ENCODE assay signal across 8 cellular contexts in genomic region chr13:49585220-49586157, GRCh38. TPM values are rescaled to one million over a fixed set of nuclear protein-coding genes. Genes with fewer than 3 reads are reported as not detected.
DNase-seq lines count a peak whose midpoint lies in the region; ATAC-seq and TF ChIP-seq lines count a peak whose summit lies in the region.

Gene RCBTB1, minus strand, starts transcription at chr13:49585558. Its CDS starts 18,279 bp downstream, at chr13:49567279.

- ATAC-seq in GM19397 (IDR thresholded peaks at IDR 0.05; ENCODE audit: unreplicated experiment) (peak; percentile 98), HG03558 (IDR thresholded peaks at IDR 0.05; ENCODE audit: extremely low read depth, unreplicated experiment) (peak; percentile 51)

- H3K36me3 ChIP-seq in OCI-LY1 (ENCODE audit: insufficient read depth, low read length) (peaks cover 24% of the 10 kb centered on the region; the same call in 1 of the 2 replicates), esophagus (ENCODE audit: control insufficient read depth in 2 of 2, insufficient read depth in 2 of 2, low read length in 1 of 2) (no peaks in the 10 kb centered on the region), mucosa of rectum (ENCODE audit: control insufficient read depth in 2 of 2, insufficient read depth in 2 of 2, low read length in 2 of 2) (peaks cover 0 to 4% of the 10 kb centered on the region in 2 donors)

- peak within 1 kb of the TSS; percentile 27; the same call in 1 of the 2 replicates for H2AFZ ChIP-seq in OCI-LY1 (ENCODE audit: low read length)

- no peaks in the 10 kb centered on the region for H3K9me3 ChIP-seq in OCI-LY1 (ENCODE audit: low read length)
- no peaks in the 10 kb centered on the region for H3K9me3 ChIP-seq in esophagus (ENCODE audit: control insufficient read depth in 2 of 2, insufficient read depth in 1 of 2, low read depth in 1 of 2, low read length in 1 of 2)
- no peaks in the 10 kb centered on the region for H3K9me3 ChIP-seq in mucosa of rectum (ENCODE audit: control insufficient read depth in 2 of 2, low read length in 2 of 2)

- no peak for TF ChIP-seq CTCF in OCI-LY1 (IDR thresholded peaks at IDR 0.05; ENCODE audit: low read length)

- peak within 1 kb of the TSS; percentile 87 for H3K4me3 Mint-ChIP-seq in activated T-cell treated with anti-CD3 and anti-CD28 coated beads, Interleukin-2, amount 50 U/mL, for 24 hours

- H3F3A ChIP-seq in OCI-LY1 (ENCODE audit: insufficient read depth, low read length), result no peaks in the 10 kb centered on the region

- H3K27ac ChIP-seq in OCI-LY1 (ENCODE audit: low read depth, low read length, poor library complexity, severe bottlenecking) (peak within 1 kb of the TSS; percentile 88), esophagus (ENCODE audit: low read depth in 2 of 2, low read length in 1 of 2) (peak within 1 kb of the TSS; percentile 72 to 80), mucosa of rectum (ENCODE audit: low read depth in 2 of 2, low read length in 2 of 2) (peak within 1 kb of the TSS; percentile 58 to 74)

- H3K4me2 ChIP-seq in OCI-LY1 (ENCODE audit: low read length), result peak within 1 kb of the TSS; percentile 84

- H3K27me3 ChIP-seq in OCI-LY1 (ENCODE audit: insufficient read depth, low read length) (no peaks in the 10 kb centered on the region), esophagus (ENCODE audit: control insufficient read depth in 1 of 2, insufficient read depth in 2 of 2, low read length in 2 of 2) (no peaks in the 10 kb centered on the region), mucosa of rectum (ENCODE audit: control insufficient read depth in 2 of 2, insufficient read depth in 2 of 2, low read length in 2 of 2) (no peaks in the 10 kb centered on the region)

- H3K9ac ChIP-seq in OCI-LY1 (ENCODE audit: low read length) (peak within 1 kb of the TSS; percentile 90), mucosa of rectum (ENCODE audit: low read depth in 1 of 2, low read length in 2 of 2) (peak within 1 kb of the TSS; percentile 75 to 78)

- no peaks in the 10 kb centered on the region for H4K20me1 ChIP-seq in OCI-LY1 (ENCODE audit: insufficient read depth, low read length)

- DNase-seq in CMK (ENCODE audit: low read depth), result peak; percentile 64
- peak; percentile 84 for DNase-seq in activated T-cell treated with anti-CD3 and anti-CD28 coated beads, Interleukin-2, amount 50 U/mL, for 24 hours
- peak; percentile 14 to 38 for DNase-seq in stimulated activated CD8-positive, alpha-beta memory T cell treated with anti-CD3 and anti-CD28 coated beads, Interleukin-4, amount 100 ng/mL, for 4 hours (ENCODE audit: low read depth in 2 of 2, low spot score in 1 of 2)

- no peaks in the 10 kb centered on the region for H3K9me2 ChIP-seq in OCI-LY1 (ENCODE audit: low read depth, low read length)

- 0 to 1% methylated on average over 65 to 87 of the region's 87 CpGs for WGBS in esophagus, 2 donors

- H3K9me3 Mint-ChIP-seq in activated T-cell treated with anti-CD3 and anti-CD28 coated beads, Interleukin-2, amount 50 U/mL, for 24 hours, result no peaks in the 10 kb centered on the region

- peaks cover 16% of the 10 kb centered on the region for H3K36me3 Mint-ChIP-seq in activated T-cell treated with anti-CD3 and anti-CD28 coated beads, Interleukin-2, amount 50 U/mL, for 24 hours (ENCODE audit: low read depth)

- H3K4me1 ChIP-seq in OCI-LY1 (ENCODE audit: insufficient read depth, low read length, severe bottlenecking), result peaks cover 29% of the 10 kb centered on the region
- H3K4me1 ChIP-seq in esophagus (ENCODE audit: control insufficient read depth in 2 of 2, insufficient read depth in 2 of 2, low read length in 1 of 2), result peaks cover 0 to 3% of the 10 kb centered on the region in 2 donors
- peaks cover 5 to 7% of the 10 kb centered on the region in 2 donors for H3K4me1 ChIP-seq in mucosa of rectum (ENCODE audit: control insufficient read depth in 2 of 2, insufficient read depth in 2 of 2, low read length in 2 of 2)

- H3K4me3 ChIP-seq in OCI-LY1 (ENCODE audit: low read depth, low read length, poor library complexity, severe bottlenecking) (peak within 1 kb of the TSS; percentile 90), esophagus (ENCODE audit: low read depth in 1 of 2, low read length in 2 of 2) (peak within 1 kb of the TSS; percentile 77 to 96), mucosa of rectum (ENCODE audit: low read length in 2 of 2) (peak within 1 kb of the TSS; percentile 91 to 92)

- H3K27me3 Mint-ChIP-seq in activated T-cell treated with anti-CD3 and anti-CD28 coated beads, Interleukin-2, amount 50 U/mL, for 24 hours, result no peaks in the 10 kb centered on the region

- peaks cover 18% of the 10 kb centered on the region for H3K79me2 ChIP-seq in OCI-LY1 (ENCODE audit: insufficient read depth, low read length)

- peaks cover 26% of the 10 kb centered on the region for H3K4me1 Mint-ChIP-seq in activated T-cell treated with anti-CD3 and anti-CD28 coated beads, Interleukin-2, amount 50 U/mL, for 24 hours (ENCODE audit: low read depth)

- peak within 1 kb of the TSS; percentile 88 for H3K27ac Mint-ChIP-seq in activated T-cell treated with anti-CD3 and anti-CD28 coated beads, Interleukin-2, amount 50 U/mL, for 24 hours

RNA-seq across cellular contexts. Expression of gene RCBTB1, which starts in this region (rescaled TPM):
- polyA plus RNA-seq in esophagus, result 1 to 10 TPM; 3.0 to 4.0 TPM

Comparison
In these comparisons a context has a peak if more than half of its experiments do, and no peak if none do; other contexts are left out.
1. Peak in every context shown above with its lines: DNase-seq, ATAC-seq, H3K4me3 ChIP-seq and H3K27ac ChIP-seq.
2. DNase-seq: peak in every context shown above with its lines; median percentile 84 in activated T-cell treated with anti-CD3 and anti-CD28 coated beads, Interleukin-2, amount 50 U/mL, for 24 hours; 64 in CMK; 26 in stimulated activated CD8-positive, alpha-beta memory T cell treated with anti-CD3 and anti-CD28 coated beads, Interleukin-4, amount 100 ng/mL, for 4 hours.